ENCODE assay signal across 15 cellular contexts in the genomic region with DNA sequence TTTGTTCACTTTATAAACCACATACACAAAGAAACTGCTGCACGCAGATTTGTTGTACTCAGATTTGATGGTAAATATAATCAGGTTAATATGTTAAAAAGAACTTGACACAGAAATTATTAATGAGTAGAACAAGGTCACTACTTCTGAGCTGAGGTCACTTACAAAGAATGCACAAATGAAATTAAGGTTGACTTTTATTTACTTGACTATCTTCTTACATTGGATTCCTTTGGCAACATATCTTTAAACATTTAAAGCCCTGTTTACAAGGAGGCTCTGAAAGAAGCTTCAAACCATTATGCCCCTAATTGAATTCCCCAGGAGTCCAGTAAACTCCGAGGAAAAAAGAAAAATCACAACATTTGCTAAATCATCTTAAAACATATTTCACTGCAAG.
DNase-seq lines count a peak whose midpoint lies in the region; ATAC-seq and TF ChIP-seq lines count a peak whose summit lies in the region.
"Had no signal": no experiment of that assay in that cellular context is flagged by ENCODE, and none has a peak within 500 bp of the region (broad histone marks: within the 10 kb centered on the region; RNA-seq: fewer than 3 reads in every experiment).

No MANE protein-coding gene starts in this region.

- DNase-seq in GM23338 (ENCODE audit: low spot score) = peak; percentile 5
- no peak for DNase-seq in SJCRH30
- no peak for DNase-seq in esophagus squamous epithelium (lab: John Stamatoyannopoulos, UW)
- DNase-seq in stimulated activated naive CD4-positive, alpha-beta T cell (lab: John Stamatoyannopoulos, UW) = no peak
- no peak for DNase-seq in islet precursor cell
- no peak for DNase-seq in activated CD4-positive, CD25-positive, alpha-beta regulatory T cell (lab: John Stamatoyannopoulos, UW)
- DNase-seq: DMS153, NCI-H1436 treated with DMSO at 0.1 percent for 48 hours, NCI-H2081 treated with DMSO at 0.1 percent for 48 hours, NCI-H226, NCI-H526, RPMI8226 had no signal

- H3K9me3 Mint-ChIP-seq in GM23338 = peaks cover 5% of the 10 kb centered on the region; the same call in 1 of the 3 replicates
- peaks cover 8% of the 10 kb centered on the region for H3K9me3 Mint-ChIP-seq in nephron

- no peaks in the 10 kb centered on the region for H3K9me3 ChIP-seq in SJCRH30 (replicated peaks)
- peaks cover 0 to 2% (median 0%) of the 10 kb centered on the region in 3 donors for H3K9me3 ChIP-seq in esophagus squamous epithelium

- H2AFZ ChIP-seq in GM23338 = no peak overlapping the region

- H3K27me3 ChIP-seq in GM23338 (ENCODE audit: insufficient read depth) (no peaks in the 10 kb centered on the region), SJCRH30 (no peaks in the 10 kb centered on the region), esophagus squamous epithelium (no peaks in the 10 kb centered on the region)
- H3K27me3 ChIP-seq: BLaER1 treated with 17β-estradiol and CSF1 and Interleukin-3, amounts not matched to agents 10 nM and 100 nM had no signal

- H3K4me2 ChIP-seq in GM23338 = no peak overlapping the region
- H3K4me2 ChIP-seq: BLaER1 treated with 17β-estradiol and CSF1 and Interleukin-3, amounts not matched to agents 10 nM and 100 nM had no signal

- TF ChIP-seq CTCF in GM23338 (conservative IDR thresholded peaks at IDR 0.05; ENCODE audit: low read depth in 2 of 2) (no peak), esophagus squamous epithelium (IDR thresholded peaks at IDR 0.05) (no peak), nephron (IDR thresholded peaks at IDR 0.05; ENCODE audit: unreplicated experiment in 3 of 3) (no peak)

- H3K27ac Mint-ChIP-seq in GM23338 (peak overlapping the region; percentile 34; the same call in 1 of the 2 replicates), nephron (peak overlapping the region; percentile 18 to 80 (median 42))

- H3K79me2 ChIP-seq in GM23338 (replicated peaks; ENCODE audit: insufficient read depth) = no peaks in the 10 kb centered on the region

- H3F3A ChIP-seq in GM23338 (replicated peaks; ENCODE audit: low read depth) = no peaks in the 10 kb centered on the region

- no peaks in the 10 kb centered on the region for H3K36me3 Mint-ChIP-seq in GM23338 (ENCODE audit: low read depth)
- H3K36me3 Mint-ChIP-seq in nephron (ENCODE audit: low read depth) = peaks cover 14% of the 10 kb centered on the region

- intact Hi-C loops in esophagus squamous epithelium (cut with DNase I) = no loop called here

- peaks cover 21% of the 10 kb centered on the region; the same call in 1 of the 2 replicates for H3K4me1 ChIP-seq in GM23338 (ENCODE audit: insufficient read depth)
- peaks cover 20% of the 10 kb centered on the region for H3K4me1 ChIP-seq in SJCRH30
- peaks cover 5 to 62% (median 7%) of the 10 kb centered on the region in 3 donors for H3K4me1 ChIP-seq in esophagus squamous epithelium
- H3K4me1 ChIP-seq: BLaER1 treated with 17β-estradiol and CSF1 and Interleukin-3, amounts not matched to agents 10 nM and 100 nM had no signal

- ATAC-seq in GM23338 = no peak
- ATAC-seq: HCT116 had no signal

- H3K4me3 ChIP-seq in GM23338 (no peak overlapping the region), SJCRH30 (peak overlapping the region; percentile 47), esophagus squamous epithelium (peak overlapping the region in 2 of 4 donors; percentile 22 to 23)
- H3K4me3 ChIP-seq: BLaER1 treated with 17β-estradiol and CSF1 and Interleukin-3, amounts not matched to agents 10 nM and 100 nM had no signal

- WGBS in esophagus squamous epithelium, 2 donors = 27 to 39% methylated on average over 2 of the region's 2 CpGs

- no peak for TF ChIP-seq POLR2A in esophagus squamous epithelium (IDR thresholded peaks at IDR 0.05)

- H3K27ac ChIP-seq in GM23338 (ENCODE audit: low read depth) (no peak overlapping the region), SJCRH30 (peak overlapping the region; percentile 54; the same call in 1 of the 2 replicates), esophagus squamous epithelium (peak overlapping the region in 3 of 4 donors; percentile 26 to 79 (median 56))
- H3K27ac ChIP-seq: BLaER1 treated with 17β-estradiol and CSF1 and Interleukin-3, amounts not matched to agents 10 nM and 100 nM had no signal

- no peaks in the 10 kb centered on the region for H3K9me2 ChIP-seq in GM23338 (ENCODE audit: insufficient read depth)

- H3K4me3 Mint-ChIP-seq in GM23338 (no peak overlapping the region), nephron (no peak overlapping the region)

- H3K4me1 Mint-ChIP-seq in GM23338 (peaks cover 25% of the 10 kb centered on the region), nephron (peaks cover 42% of the 10 kb centered on the region)

- H3K27me3 Mint-ChIP-seq in GM23338 (ENCODE audit: insufficient read depth, low read depth, poor library complexity) = no peaks in the 10 kb centered on the region
- H3K27me3 Mint-ChIP-seq in nephron (ENCODE audit: low read depth) = no peaks in the 10 kb centered on the region

- no peaks in the 10 kb centered on the region for H4K20me1 ChIP-seq in GM23338 (replicated peaks; ENCODE audit: insufficient read depth)
- H4K20me1 ChIP-seq: BLaER1 treated with 17β-estradiol and CSF1 and Interleukin-3, amounts not matched to agents 10 nM and 100 nM had no signal

- H3K36me3 ChIP-seq in GM23338 (ENCODE audit: insufficient read depth) (no peaks in the 10 kb centered on the region), SJCRH30 (no peaks in the 10 kb centered on the region), esophagus squamous epithelium (no peaks in the 10 kb centered on the region)
- H3K36me3 ChIP-seq: BLaER1 treated with 17β-estradiol and CSF1 and Interleukin-3, amounts not matched to agents 10 nM and 100 nM had no signal

TF ChIP-seq in GM23338, 12 proteins besides CTCF, POLR2A, EP300 and RAD21 (continues in another document):
- TF ChIP-seq, protein P1, sequence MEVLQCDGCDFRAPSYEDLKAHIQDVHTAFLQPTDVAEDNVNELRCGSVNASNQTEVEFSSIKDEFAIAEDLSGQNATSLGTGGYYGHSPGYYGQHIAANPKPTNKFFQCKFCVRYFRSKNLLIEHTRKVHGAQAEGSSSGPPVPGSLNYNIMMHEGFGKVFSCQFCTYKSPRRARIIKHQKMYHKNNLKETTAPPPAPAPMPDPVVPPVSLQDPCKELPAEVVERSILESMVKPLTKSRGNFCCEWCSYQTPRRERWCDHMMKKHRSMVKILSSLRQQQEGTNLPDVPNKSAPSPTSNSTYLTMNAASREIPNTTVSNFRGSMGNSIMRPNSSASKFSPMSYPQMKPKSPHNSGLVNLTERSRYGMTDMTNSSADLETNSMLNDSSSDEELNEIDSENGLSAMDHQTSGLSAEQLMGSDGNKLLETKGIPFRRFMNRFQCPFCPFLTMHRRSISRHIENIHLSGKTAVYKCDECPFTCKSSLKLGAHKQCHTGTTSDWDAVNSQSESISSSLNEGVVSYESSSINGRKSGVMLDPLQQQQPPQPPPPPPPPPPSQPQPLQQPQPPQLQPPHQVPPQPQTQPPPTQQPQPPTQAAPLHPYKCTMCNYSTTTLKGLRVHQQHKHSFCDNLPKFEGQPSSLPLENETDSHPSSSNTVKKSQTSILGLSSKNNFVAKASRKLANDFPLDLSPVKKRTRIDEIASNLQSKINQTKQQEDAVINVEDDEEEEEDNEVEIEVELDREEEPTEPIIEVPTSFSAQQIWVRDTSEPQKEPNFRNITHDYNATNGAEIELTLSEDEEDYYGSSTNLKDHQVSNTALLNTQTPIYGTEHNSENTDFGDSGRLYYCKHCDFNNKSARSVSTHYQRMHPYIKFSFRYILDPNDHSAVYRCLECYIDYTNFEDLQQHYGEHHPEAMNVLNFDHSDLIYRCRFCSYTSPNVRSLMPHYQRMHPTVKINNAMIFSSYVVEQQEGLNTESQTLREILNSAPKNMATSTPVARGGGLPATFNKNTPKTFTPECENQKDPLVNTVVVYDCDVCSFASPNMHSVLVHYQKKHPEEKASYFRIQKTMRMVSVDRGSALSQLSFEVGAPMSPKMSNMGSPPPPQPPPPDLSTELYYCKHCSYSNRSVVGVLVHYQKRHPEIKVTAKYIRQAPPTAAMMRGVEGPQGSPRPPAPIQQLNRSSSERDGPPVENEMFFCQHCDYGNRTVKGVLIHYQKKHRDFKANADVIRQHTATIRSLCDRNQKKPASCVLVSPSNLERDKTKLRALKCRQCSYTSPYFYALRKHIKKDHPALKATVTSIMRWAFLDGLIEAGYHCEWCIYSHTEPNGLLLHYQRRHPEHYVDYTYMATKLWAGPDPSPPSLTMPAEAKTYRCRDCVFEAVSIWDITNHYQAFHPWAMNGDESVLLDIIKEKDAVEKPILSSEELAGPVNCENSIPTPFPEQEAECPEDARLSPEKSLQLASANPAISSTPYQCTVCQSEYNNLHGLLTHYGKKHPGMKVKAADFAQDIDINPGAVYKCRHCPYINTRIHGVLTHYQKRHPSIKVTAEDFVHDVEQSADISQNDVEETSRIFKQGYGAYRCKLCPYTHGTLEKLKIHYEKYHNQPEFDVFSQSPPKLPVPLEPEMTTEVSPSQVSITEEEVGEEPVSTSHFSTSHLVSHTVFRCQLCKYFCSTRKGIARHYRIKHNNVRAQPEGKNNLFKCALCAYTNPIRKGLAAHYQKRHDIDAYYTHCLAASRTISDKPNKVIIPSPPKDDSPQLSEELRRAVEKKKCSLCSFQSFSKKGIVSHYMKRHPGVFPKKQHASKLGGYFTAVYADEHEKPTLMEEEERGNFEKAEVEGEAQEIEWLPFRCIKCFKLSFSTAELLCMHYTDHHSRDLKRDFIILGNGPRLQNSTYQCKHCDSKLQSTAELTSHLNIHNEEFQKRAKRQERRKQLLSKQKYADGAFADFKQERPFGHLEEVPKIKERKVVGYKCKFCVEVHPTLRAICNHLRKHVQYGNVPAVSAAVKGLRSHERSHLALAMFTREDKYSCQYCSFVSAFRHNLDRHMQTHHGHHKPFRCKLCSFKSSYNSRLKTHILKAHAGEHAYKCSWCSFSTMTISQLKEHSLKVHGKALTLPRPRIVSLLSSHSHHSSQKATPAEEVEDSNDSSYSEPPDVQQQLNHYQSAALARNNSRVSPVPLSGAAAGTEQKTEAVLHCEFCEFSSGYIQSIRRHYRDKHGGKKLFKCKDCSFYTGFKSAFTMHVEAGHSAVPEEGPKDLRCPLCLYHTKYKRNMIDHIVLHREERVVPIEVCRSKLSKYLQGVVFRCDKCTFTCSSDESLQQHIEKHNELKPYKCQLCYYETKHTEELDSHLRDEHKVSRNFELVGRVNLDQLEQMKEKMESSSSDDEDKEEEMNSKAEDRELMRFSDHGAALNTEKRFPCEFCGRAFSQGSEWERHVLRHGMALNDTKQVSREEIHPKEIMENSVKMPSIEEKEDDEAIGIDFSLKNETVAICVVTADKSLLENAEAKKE (CRISPR knock-in tag; IDR thresholded peaks at IDR 0.05) = no peak
- TF ChIP-seq POLR2AphosphoS5 (IDR thresholded peaks at IDR 0.05; ENCODE audit: low read depth) (no peak), ZNF331 (CRISPR knock-in tag; IDR thresholded peaks at IDR 0.05; ENCODE audit: low read depth) (no peak)
